ENCODE assay signal across 16 cellular contexts in the genomic region with DNA sequence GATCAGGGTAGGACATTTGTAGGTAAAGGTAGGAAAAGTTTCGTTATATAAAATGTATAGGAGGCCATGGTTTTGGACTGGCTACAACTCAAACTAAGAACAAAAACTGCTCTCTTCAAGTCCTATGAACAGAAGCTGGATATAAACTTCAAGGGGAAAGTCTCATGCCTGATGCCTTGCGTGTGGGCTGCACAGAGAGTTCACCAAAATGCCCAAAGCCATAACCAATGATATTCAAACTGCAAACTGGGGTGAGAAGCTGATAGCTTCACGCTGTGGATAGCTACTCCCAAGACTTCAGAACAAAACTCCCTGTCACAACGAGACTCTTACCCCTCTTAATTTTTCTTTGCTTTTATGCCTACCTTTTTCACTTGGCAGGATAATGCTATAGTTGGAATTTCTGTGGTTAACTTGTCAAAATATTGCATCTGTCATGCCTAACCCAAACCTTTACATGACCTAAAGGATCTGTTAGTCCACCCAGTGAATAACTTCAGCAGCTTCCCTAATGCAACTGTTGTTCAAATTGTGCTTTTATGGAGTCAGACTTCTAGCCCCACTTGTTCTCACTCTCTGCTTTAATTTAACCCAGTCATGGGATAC.
DNase-seq lines count a peak whose midpoint lies in the region; ATAC-seq, FAIRE-seq and TF ChIP-seq lines count a peak whose summit lies in the region.
"Had no signal": no experiment of that assay in that cellular context is flagged by ENCODE, and none has a peak within 500 bp of the region (broad histone marks: within the 10 kb centered on the region; RNA-seq: fewer than 3 reads in every experiment).

No MANE protein-coding gene starts in this region.

- H3K79me2 ChIP-seq in Karpas-422 (ENCODE audit: low read length) (no peaks in the 10 kb centered on the region), H1 (ENCODE audit: control insufficient read depth in 1 of 2, insufficient read depth in 2 of 2, low read length in 2 of 2) (no peaks in the 10 kb centered on the region), neural progenitor cell (ENCODE audit: low read depth) (no peaks in the 10 kb centered on the region)

- peaks cover 6% of the 10 kb centered on the region for H3K9me3 Mint-ChIP-seq in neural progenitor cell
- H3K9me3 Mint-ChIP-seq: CD4-positive, alpha-beta T cell had no signal

- no peaks in the 10 kb centered on the region for H3K36me3 ChIP-seq in Karpas-422 (ENCODE audit: insufficient read depth, low read length)
- no peaks in the 10 kb centered on the region for H3K36me3 ChIP-seq in H1 (ENCODE audit: control insufficient read depth in 2 of 4, insufficient read depth in 4 of 4, low read length in 3 of 4)
- H3K36me3 ChIP-seq in neural progenitor cell = no peaks in the 10 kb centered on the region
- no peaks in the 10 kb centered on the region for H3K36me3 ChIP-seq in BE2C
- H3K36me3 ChIP-seq: HAP-1 had no signal

- H3K9ac ChIP-seq in Karpas-422 (ENCODE audit: low read length) (no peak overlapping the region), H1 (replicated peaks in 1 of 4; ENCODE audit: extremely low read depth in 1 of 4, low read depth in 3 of 4, low read length in 3 of 4) (no peak overlapping the region), neural progenitor cell (no peak overlapping the region)

- H3K23ac ChIP-seq in H1 (ENCODE audit: insufficient read length) = no peak overlapping the region

- H3K9me3 ChIP-seq in Karpas-422 (ENCODE audit: low read length) (no peaks in the 10 kb centered on the region), H1 (ENCODE audit: insufficient read depth in 2 of 2, low read depth in 1 of 2, low read length in 1 of 2) (no peaks in the 10 kb centered on the region), neural progenitor cell (ENCODE audit: low read depth) (no peaks in the 10 kb centered on the region), BE2C (no peaks in the 10 kb centered on the region)
- H3K9me3 ChIP-seq: Caco-2 had no signal

- no peak overlapping the region; the same call in 1 of the 2 replicates for H2BK15ac ChIP-seq in H1 (ENCODE audit: low read length)

- H4K20me1 ChIP-seq in Karpas-422 (ENCODE audit: insufficient read depth, low read depth, low read length) = no peaks in the 10 kb centered on the region
- H4K20me1 ChIP-seq in H1 (replicated peaks in 1 of 2; ENCODE audit: control insufficient read depth in 1 of 2, insufficient read depth in 2 of 2, low read length in 2 of 2) = no peaks in the 10 kb centered on the region
- no peaks in the 10 kb centered on the region for H4K20me1 ChIP-seq in neural progenitor cell (ENCODE audit: low read depth)

- H2BK120ac ChIP-seq in H1 (replicated peaks; ENCODE audit: low read depth, low read length) = no peak overlapping the region

- no peak overlapping the region for H4K91ac ChIP-seq in H1 (replicated peaks; ENCODE audit: insufficient read length, low read length)

- H2BK20ac ChIP-seq in H1 (ENCODE audit: low read length) = peak overlapping the region; percentile 82; the same call in 1 of the 2 replicates

- no peak overlapping the region for H4K8ac ChIP-seq in H1 (ENCODE audit: extremely low read depth, insufficient read depth, low read length)

- peaks cover 27% of the 10 kb centered on the region for H3F3A ChIP-seq in neural progenitor cell (ENCODE audit: low read depth)

- H3K4me1 ChIP-seq in Karpas-422 (ENCODE audit: low read length) (no peaks in the 10 kb centered on the region), H1 (replicated peaks in 1 of 4; ENCODE audit: control insufficient read depth in 3 of 4, insufficient read depth in 4 of 4, low read length in 3 of 4) (peaks cover 9 to 18% (median 14%) of the 10 kb centered on the region in 4 experiments), neural progenitor cell (peaks cover 24% of the 10 kb centered on the region), BE2C (no peaks in the 10 kb centered on the region)
- H3K4me1 ChIP-seq: Caco-2 had no signal

- H3K27me3 ChIP-seq in Karpas-422 (ENCODE audit: low read length) = no peaks in the 10 kb centered on the region
- H3K27me3 ChIP-seq in H1 (replicated peaks in 1 of 4; ENCODE audit: control insufficient read depth in 3 of 4, extremely low read depth in 1 of 4, insufficient read depth in 3 of 4, low read length in 3 of 4) = no peaks in the 10 kb centered on the region
- H3K27me3 ChIP-seq in neural progenitor cell = no peaks in the 10 kb centered on the region
- peaks cover 47% of the 10 kb centered on the region for H3K27me3 ChIP-seq in BE2C

- no peak overlapping the region for H3K14ac ChIP-seq in H1 (ENCODE audit: insufficient read length)

- CTCF ChIA-PET in H1 (lab: Charles Lee; ENCODE audit: partially characterized antibody) = interaction anchor here (1.3 to 3.6 kb wide), 6 partner anchors 10 to 179 kb away, joined by 3 to 17 read pairs (median 4); no protein-coding TSS in a partner anchor

- WGBS in H1 (ENCODE audit: extremely low coverage in 1 of 2, insufficient coverage in 1 of 2, insufficient read length in 1 of 2, insufficient replicate concordance in 2 of 2, low coverage in 1 of 2, low lambda C conversion rate in 2 of 2, missing lambda C conversion rate in 1 of 2), 2 experiments = 86% methylated on average over 4 of the region's 4 CpGs; no CpG with 5 or more reads in 1 of the 2 experiments

- DNase-seq in Karpas-422 (peak; percentile 33), H1 (ENCODE audit: low read depth in 1 of 2, low spot score in 2 of 2) (no peak), neural progenitor cell (ENCODE audit: low spot score) (no peak), HTR-8/SVneo (ENCODE audit: insufficient read length, low spot score) (no peak), BE2C (no peak)
- DNase-seq: C1 segment of cervical spinal cord; Caco-2; CD4-positive, alpha-beta T cell; GOT3 had no signal

- H3K4ac ChIP-seq in H1 (replicated peaks; ENCODE audit: insufficient read length, low read depth, low read length) = no peak overlapping the region

- no peak overlapping the region for H4K5ac ChIP-seq in H1 (ENCODE audit: insufficient read length, low read depth, low read length)

- no peaks in the 10 kb centered on the region for H3K36me3 Mint-ChIP-seq in neural progenitor cell

- TF ChIP-seq CTCF in H1 (IDR thresholded peaks at IDR 0.05; ENCODE audit: control extremely low read depth in 1 of 3, insufficient read depth in 1 of 3, low read depth in 1 of 3, low read length in 3 of 3) (no peak), neural progenitor cell (IDR thresholded peaks at IDR 0.05) (no peak), BE2C (IDR thresholded peaks at IDR 0.05; ENCODE audit: low read depth, low read length) (no peak)

- no peak overlapping the region for H3K56ac ChIP-seq in H1 (replicated peaks; ENCODE audit: insufficient read length, low read depth, low read length)

- peak overlapping the region; percentile 66 for H3K18ac ChIP-seq in H1 (ENCODE audit: extremely low read depth, low read length)

- no peaks in the 10 kb centered on the region for H3K23me2 ChIP-seq in H1 (ENCODE audit: low read depth, low read length)

- TF ChIP-seq RAD21 in H1 (IDR thresholded peaks at IDR 0.05 in 1 of 2, conservative IDR thresholded peaks at IDR 0.05 in 1 of 2; ENCODE audit: low read depth in 2 of 2, low read length in 2 of 2) = no peak

- TF ChIP-seq EP300 in H1 (IDR thresholded peaks at IDR 0.05; ENCODE audit: borderline replicate concordance in 1 of 2, low read depth in 2 of 2, low read length in 2 of 2) = no peak

- peak overlapping the region; percentile 95 for H2BK12ac ChIP-seq in H1 (ENCODE audit: low read depth, low read length)

- H3K27ac Mint-ChIP-seq in neural progenitor cell = peak overlapping the region; percentile 58
- H3K27ac Mint-ChIP-seq: B cell; CD4-positive, alpha-beta T cell had no signal

- POLR2A ChIA-PET in H1 (lab: Charles Lee; ENCODE audit: partially characterized antibody) = interaction anchor here (1.7 to 2.8 kb wide), 4 partner anchors 10 to 18 kb away, joined by 7 to 10 read pairs (median 7); no protein-coding TSS in a partner anchor

- FAIRE-seq in H1 (lab: Jason Lieb, UNC) (no peak), HTR-8/SVneo (lab: Jason Lieb, UNC) (no peak)
- FAIRE-seq: D721Med, G401.6, GM12892, GM18507 had no signal

- H3K4me3 ChIP-seq in Karpas-422 (ENCODE audit: low read length) (no peak overlapping the region), H1 (ENCODE audit: extremely low read depth in 1 of 4, insufficient read depth in 2 of 4, low read depth in 3 of 4, low read length in 4 of 4) (no peak overlapping the region), neural progenitor cell (no peak overlapping the region), BE2C (ENCODE audit: low read depth, low read length) (no peak overlapping the region)
- H3K4me3 ChIP-seq: HAP-1 had no signal

- no peak for TF ChIP-seq POLR2A in H1 (IDR thresholded peaks at IDR 0.05; ENCODE audit: control extremely low read depth in 1 of 2, low read depth in 2 of 2, low read length in 2 of 2)

- H3K79me1 ChIP-seq in H1 (ENCODE audit: low read depth, low read length) = no peaks in the 10 kb centered on the region

- H3K27me3 Mint-ChIP-seq in neural progenitor cell (ENCODE audit: insufficient read depth, low read depth) = no peaks in the 10 kb centered on the region

- H2BK5ac ChIP-seq in H1 (ENCODE audit: low read depth, low read length) = peak overlapping the region; percentile 22; the same call in 1 of the 2 replicates

- H3K4me3 Mint-ChIP-seq in neural progenitor cell = no peak overlapping the region
- H3K4me3 Mint-ChIP-seq: B cell; CD4-positive, alpha-beta T cell had no signal

- H2AFZ ChIP-seq in Karpas-422 (ENCODE audit: low read length) (no peak overlapping the region), H1 (ENCODE audit: low read length) (no peak overlapping the region), neural progenitor cell (replicated peaks) (no peak overlapping the region)

- H3K9me2 ChIP-seq in Karpas-422 (replicated peaks; ENCODE audit: insufficient read depth, low read length) = no peaks in the 10 kb centered on the region

- ATAC-seq in HG02884 (IDR thresholded peaks at IDR 0.05; ENCODE audit: unreplicated experiment) = no peak

- no peak overlapping the region for H3K27ac ChIP-seq in Karpas-422 (ENCODE audit: low read length)
- no peak overlapping the region for H3K27ac ChIP-seq in H1 (ENCODE audit: low read depth, low read length)
- H3K27ac ChIP-seq in neural progenitor cell = no peak overlapping the region

- H3K4me1 Mint-ChIP-seq in neural progenitor cell = peaks cover 30% of the 10 kb centered on the region
- H3K4me1 Mint-ChIP-seq: B cell had no signal

- H2AK5ac ChIP-seq in H1 (ENCODE audit: low read depth, low read length) = peak overlapping the region; percentile 91; the same call in 1 of the 2 replicates

- H3K4me2 ChIP-seq in Karpas-422 (ENCODE audit: low read depth, low read length, poor library complexity, severe bottlenecking) (no peak overlapping the region), H1 (ENCODE audit: insufficient read depth in 1 of 2, low read depth in 2 of 2, low read length in 2 of 2) (no peak overlapping the region), neural progenitor cell (no peak overlapping the region)

TF ChIP-seq in H1, 55 proteins besides CTCF, POLR2A, EP300 and RAD21 (continues in another document):
- no peak for TF ChIP-seq SP4 (IDR thresholded peaks at IDR 0.05; ENCODE audit: low read length)
- TF ChIP-seq, protein P1, sequence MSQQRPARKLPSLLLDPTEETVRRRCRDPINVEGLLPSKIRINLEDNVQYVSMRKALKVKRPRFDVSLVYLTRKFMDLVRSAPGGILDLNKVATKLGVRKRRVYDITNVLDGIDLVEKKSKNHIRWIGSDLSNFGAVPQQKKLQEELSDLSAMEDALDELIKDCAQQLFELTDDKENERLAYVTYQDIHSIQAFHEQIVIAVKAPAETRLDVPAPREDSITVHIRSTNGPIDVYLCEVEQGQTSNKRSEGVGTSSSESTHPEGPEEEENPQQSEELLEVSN (IDR thresholded peaks at IDR 0.05) = no peak
